In genomic region chr1:113976609-113977278, GRCh38 we compare ENCODE assay signal across 8 cellular contexts. TPM values are rescaled to one million over a fixed set of nuclear protein-coding genes. Genes with fewer than 3 reads are reported as not detected.
DNase-seq lines count a peak whose midpoint lies in the region; ATAC-seq, FAIRE-seq and TF ChIP-seq lines count a peak whose summit lies in the region.

No MANE protein-coding gene starts in this region.

- no peak overlapping the region for H2BK15ac ChIP-seq in IMR-90 (ENCODE audit: low read depth, low read length)

- in situ Hi-C loops in Caki2 (cut with HindIII; ENCODE audit: low pct_unique_long_range_greater_than_20kb, low sequenced_read_pairs) (no loop called here), IMR-90 (cut with MboI; ENCODE audit: low sequenced_read_pairs) (no loop called here)

- peak; percentile 44 for TF ChIP-seq RAD21 in IMR-90 (IDR thresholded peaks at IDR 0.05; ENCODE audit: low read length)

- no peaks in the 10 kb centered on the region for H3K27me3 ChIP-seq in IMR-90 (ENCODE audit: control insufficient read depth, insufficient read depth, low read length)
- no peaks in the 10 kb centered on the region for H3K27me3 ChIP-seq in astrocyte (ENCODE audit: insufficient read depth, low read length)
- H3K27me3 ChIP-seq in breast epithelium: no peaks in the 10 kb centered on the region

- H2AK5ac ChIP-seq in IMR-90 (ENCODE audit: low read depth, low read length): no peak overlapping the region

- intact Hi-C loops in IMR-90 (cut with micrococcal nuclease): loop anchor here (2.0 to 5.0 kb wide), 6 partner anchors 456 to 981 kb away; partner anchors contain the start of genes BCAS2, CSDE1 and TRIM33
- intact Hi-C loops in breast epithelium (cut with DNase I; ENCODE audit: low total_unique reads): no loop called here

- DNase-seq in Caki2 (ENCODE audit: low read depth): peak; percentile 45
- DNase-seq in IMR-90: peak; percentile 59
- peak; percentile 51 for DNase-seq in astrocyte (ENCODE audit: low read depth)
- no peak for DNase-seq in left lobe of liver (ENCODE audit: low spot score)
- DNase-seq in SW480 (ENCODE audit: low spot score): no peak
- DNase-seq in breast epithelium (ENCODE audit: low spot score in 2 of 2): no peak

- H3K27ac ChIP-seq in IMR-90 (ENCODE audit: insufficient read depth, low read length) (no peak overlapping the region; the same call in 1 of the 2 replicates), astrocyte (ENCODE audit: low read depth, low read length) (no peak overlapping the region), breast epithelium (peak overlapping the region in 1 of 2 donors; percentile 40)

- no peak overlapping the region for H4K5ac ChIP-seq in IMR-90 (ENCODE audit: low read depth, low read length)

- H3K4me2 ChIP-seq in IMR-90 (ENCODE audit: low read depth, low read length): 0 out of 2 replicates have a peak overlapping the region, but pooled peaks have one; percentile 21
- peak overlapping the region; percentile 13 for H3K4me2 ChIP-seq in astrocyte (ENCODE audit: low read length)

- H3K9ac ChIP-seq in IMR-90 (ENCODE audit: low read depth, low read length) (no peak overlapping the region), astrocyte (ENCODE audit: low read length) (no peak overlapping the region)

- peaks cover 53% of the 10 kb centered on the region for H3K4me1 Mint-ChIP-seq in astrocyte (ENCODE audit: low read depth, unreplicated experiment)

- BruUV-seq in IMR-90 (replicated peaks; lab: Mats Ljungman, UMichigan): no TSS peak

- H2BK20ac ChIP-seq in IMR-90 (ENCODE audit: low read depth, low read length): no peak overlapping the region

- no peak overlapping the region for H4K91ac ChIP-seq in IMR-90 (ENCODE audit: insufficient read depth, low read depth, low read length)

- no peak overlapping the region for H2BK5ac ChIP-seq in IMR-90 (ENCODE audit: low read depth, low read length, poor library complexity, severe bottlenecking)

- FAIRE-seq in astrocyte (lab: Jason Lieb, UNC): peak; percentile 32

- POLR2A ChIA-PET in IMR-90 (lab: Charles Lee; ENCODE audit: unreplicated experiment): no interaction called here

- H2AFZ ChIP-seq in IMR-90 (replicated peaks; ENCODE audit: low read length, poor library complexity) (no peak overlapping the region), astrocyte (ENCODE audit: low read depth, low read length) (no peak overlapping the region)

- H3K4ac ChIP-seq in IMR-90 (ENCODE audit: low read depth, low read length): peak overlapping the region; percentile 33; the same call in 1 of the 2 replicates

- no peak overlapping the region for H3K18ac ChIP-seq in IMR-90 (ENCODE audit: low read depth, low read length)

- H3K23ac ChIP-seq in IMR-90 (ENCODE audit: low read depth, low read length): no peak overlapping the region

- no peaks in the 10 kb centered on the region for H3K27me3 Mint-ChIP-seq in astrocyte (ENCODE audit: low read depth, unreplicated experiment)

- peak overlapping the region; percentile 9 for H3K4me3 Mint-ChIP-seq in astrocyte (ENCODE audit: unreplicated experiment)

- H3K27ac Mint-ChIP-seq in astrocyte (ENCODE audit: unreplicated experiment): peak overlapping the region; percentile 77

- H3K9me3 ChIP-seq in IMR-90 (ENCODE audit: control insufficient read depth, insufficient read depth, low read length): no peaks in the 10 kb centered on the region
- H3K9me3 ChIP-seq in astrocyte (ENCODE audit: insufficient read depth, low read depth, low read length): no peaks in the 10 kb centered on the region
- H3K9me3 ChIP-seq in breast epithelium: no peaks in the 10 kb centered on the region

- H2BK120ac ChIP-seq in IMR-90 (ENCODE audit: low read depth, low read length): no peak overlapping the region; the same call in 1 of the 2 replicates

- no CpG with 5 or more reads among the region's 4 CpGs for WGBS in IMR-90 (ENCODE audit: extremely low coverage in 2 of 2, insufficient read length in 1 of 2), 2 experiments

- peaks cover 0 to 33% of the 10 kb centered on the region in 2 experiments; a peak in 2 of 4 replicates for H3K79me1 ChIP-seq in IMR-90 (ENCODE audit: low read depth in 1 of 2, low read length in 2 of 2)

- H3K4me3 ChIP-seq in IMR-90 (ENCODE audit: insufficient read depth, low read depth, low read length): no peak overlapping the region
- H3K4me3 ChIP-seq in astrocyte (ENCODE audit: insufficient read depth, low read depth, low read length): no peak overlapping the region
- no peak overlapping the region for H3K4me3 ChIP-seq in breast epithelium

- H4K20me1 ChIP-seq in IMR-90 (ENCODE audit: insufficient read depth, low read length): no peaks in the 10 kb centered on the region; the same call in 1 of the 2 replicates
- no peaks in the 10 kb centered on the region for H4K20me1 ChIP-seq in astrocyte (ENCODE audit: insufficient read depth, low read length)

- 0 out of 2 replicates have a peak overlapping the region, but pooled peaks have one; percentile 15 for H3K14ac ChIP-seq in IMR-90 (replicated peaks; ENCODE audit: low read depth, low read length)

- TF ChIP-seq POLR2A in IMR-90 (IDR thresholded peaks at IDR 0.05; ENCODE audit: low read depth, low read length) (no peak), breast epithelium (IDR thresholded peaks at IDR 0.05) (no peak)

- H3K79me2 ChIP-seq in astrocyte (ENCODE audit: insufficient read depth, low read length): no peaks in the 10 kb centered on the region

- peak; percentile 50 for TF ChIP-seq CTCF in IMR-90 (conservative IDR thresholded peaks at IDR 0.05; ENCODE audit: low read depth, low read length)
- TF ChIP-seq CTCF in astrocyte (IDR thresholded peaks at IDR 0.05; ENCODE audit: insufficient read depth, low read depth, low read length): peak; percentile 76
- TF ChIP-seq CTCF in breast epithelium (IDR thresholded peaks at IDR 0.05): peak in 1 of 3 donors; percentile 31

- CTCF ChIA-PET in IMR-90 (lab: Yijun Ruan, JAX): interaction anchor here (0.8 to 4.4 kb wide), 9 partner anchors 13 to 370 kb away, joined by 3 to 30 read pairs (median 3); no protein-coding TSS in a partner anchor

- no peak overlapping the region for H4K8ac ChIP-seq in IMR-90 (ENCODE audit: low read depth in 2 of 2, low read length in 2 of 2)

- H3K36me3 Mint-ChIP-seq in astrocyte (ENCODE audit: low read depth, unreplicated experiment): peaks cover 17% of the 10 kb centered on the region

- H3K56ac ChIP-seq in IMR-90 (ENCODE audit: extremely low read depth, insufficient read depth, low read length): no peak overlapping the region

- H3K36me3 ChIP-seq in IMR-90 (ENCODE audit: control insufficient read depth, insufficient read depth, low read length): peaks cover 17% of the 10 kb centered on the region
- H3K36me3 ChIP-seq in astrocyte (ENCODE audit: insufficient read depth, low read length): peaks cover 11% of the 10 kb centered on the region
- H3K36me3 ChIP-seq in breast epithelium: no peaks in the 10 kb centered on the region

- H3K4me1 ChIP-seq in IMR-90 (ENCODE audit: control insufficient read depth, insufficient read depth, low read length) (peaks cover 18% of the 10 kb centered on the region), astrocyte (ENCODE audit: insufficient read depth, low read length) (peaks cover 36% of the 10 kb centered on the region), breast epithelium (no peaks in the 10 kb centered on the region)

- ATAC-seq in IMR-90 (ENCODE audit: low read depth) (peak; percentile 27; the same call in 1 of the 2 replicates), left lobe of liver (peak; percentile 40), GM18520 (IDR thresholded peaks at IDR 0.05; ENCODE audit: unreplicated experiment) (no peak), GM19397 (IDR thresholded peaks at IDR 0.05; ENCODE audit: unreplicated experiment) (no peak)

- H3K9me3 Mint-ChIP-seq in astrocyte (ENCODE audit: unreplicated experiment): no peaks in the 10 kb centered on the region

- H2AK9ac ChIP-seq in IMR-90 (replicated peaks; ENCODE audit: low read depth, low read length, poor library complexity): no peak overlapping the region

- peaks cover 17% of the 10 kb centered on the region; the same call in 1 of the 2 replicates for H3K9me1 ChIP-seq in IMR-90 (ENCODE audit: insufficient read depth, low read length)

- dilution Hi-C loops in IMR-90 (cut with HindIII; ENCODE audit: low sequenced_read_pairs, unreplicated experiment): no loop called here

TF ChIP-seq in IMR-90, 13 proteins besides CTCF, POLR2A, EP300 and RAD21:
- no peak for TF ChIP-seq FOS (IDR thresholded peaks at IDR 0.05; ENCODE audit: low read depth, low read length)
- peak; percentile 26; the same call in 1 of the 2 replicates for TF ChIP-seq SMC3 (IDR thresholded peaks at IDR 0.05; ENCODE audit: low read depth, low read length)

RNA-seq across cellular contexts. Expression of gene OLFML3, which starts 2.5 kb away (rescaled TPM):
- not detected in 2 replicates for total RNA-seq in Caki2 (2014; rRNA removed; shearing (Covaris generic); ENCODE audit: low replicate concordance)
- total RNA-seq in IMR-90 (2012; rRNA removed) (37.8 and 40.9 TPM in 2 replicates), astrocyte (23.2 and 26.7 TPM in 2 replicates), left lobe of liver (3.7 TPM), breast epithelium (100 to 1,000 TPM in 1 of 3 donors, 10 to 100 TPM in 2; 46.2 to 155 (median 51.2) TPM)
- 66.6 and 71.3 TPM in 2 replicates for polyA plus RNA-seq in IMR-90 (2012; rRNA removed)
- polyA plus RNA-seq in IMR-90 (2012; cell fraction: cytosol; rRNA removed): 58.3 and 69.7 TPM in 2 replicates
- polyA plus RNA-seq in IMR-90 (2012; cell fraction: nucleus; rRNA removed; ENCODE audit: low replicate concordance): 25.9 and 31.7 TPM in 2 replicates

RNA-seq across cellular contexts. Expression of gene HIPK1, which starts 47.6 kb away (rescaled TPM):
- 8.1 and 10.0 TPM in 2 replicates for total RNA-seq in Caki2 (2014; rRNA removed; shearing (Covaris generic); ENCODE audit: low replicate concordance)
- total RNA-seq in IMR-90 (2012; rRNA removed) (25.3 and 33.9 TPM in 2 replicates), astrocyte (54.0 and 55.4 TPM in 2 replicates), left lobe of liver (27.1 TPM), breast epithelium (10 to 100 TPM; 46.9 to 66.2 (median 57.8) TPM)
- polyA plus RNA-seq in IMR-90 (2012; rRNA removed): 15.1 and 15.3 TPM in 2 replicates
- polyA plus RNA-seq in IMR-90 (2012; cell fraction: cytosol; rRNA removed): 3.0 and 9.2 TPM in 2 replicates
- 17.7 and 21.3 TPM in 2 replicates for polyA plus RNA-seq in IMR-90 (2012; cell fraction: nucleus; rRNA removed; ENCODE audit: low replicate concordance)

Comparison
In these comparisons a context has a peak if more than half of its experiments do, and no peak if none do; other contexts are left out.
1. DNase-seq: peak in Caki2 (single experiment), IMR-90 (single experiment) and astrocyte (single experiment); none in left lobe of liver (single experiment), SW480 (single experiment) and breast epithelium (0 of 2).
2. ATAC-seq: peak in IMR-90 (single experiment) and left lobe of liver (single experiment); none in GM18520 (single experiment) and GM19397 (single experiment).